17 cellular contexts compared by ENCODE assay signal in the genomic region with DNA sequence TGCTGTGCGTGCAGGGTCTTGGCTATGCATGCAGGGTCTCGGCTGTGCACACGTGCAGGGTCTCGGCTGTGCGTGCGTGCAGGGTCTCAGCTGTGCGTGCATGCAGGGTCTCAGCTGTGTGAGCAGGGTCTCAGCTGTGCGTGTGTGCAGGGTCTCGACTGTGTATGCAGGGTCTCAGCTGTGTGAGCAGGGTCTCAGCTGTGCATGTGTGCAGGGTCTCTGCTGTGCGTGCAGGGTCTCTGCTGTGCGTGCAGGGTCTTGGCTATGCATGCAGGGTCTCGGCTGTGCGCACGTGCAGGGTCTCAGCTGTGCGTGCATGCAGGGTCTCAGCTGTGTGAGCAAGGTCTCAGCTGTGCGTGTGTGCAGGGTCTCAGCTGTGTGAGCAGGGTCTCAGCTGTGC. TPM values are rescaled to one million over a fixed set of nuclear protein-coding genes. Genes with fewer than 3 reads are reported as not detected.
A peak's percentile ranks its signal among the peaks of the same experiment; 100 is the strongest.
DNase-seq lines count a peak whose midpoint lies in the region; ATAC-seq, FAIRE-seq and TF ChIP-seq lines count a peak whose summit lies in the region.
"Had no signal": no experiment of that assay in that cellular context is flagged by ENCODE, and none has a peak within 500 bp of the region (broad histone marks: within the 10 kb centered on the region; RNA-seq: fewer than 3 reads in every experiment).

No MANE protein-coding gene starts in this region.

- TF ChIP-seq EP300 in HepG2 (IDR thresholded peaks at IDR 0.05; ENCODE audit: low read depth in 2 of 2, low read length in 2 of 2): no peak
- TF ChIP-seq EP300 in HepG2 (CRISPR knock-in tag; IDR thresholded peaks at IDR 0.05; ENCODE audit: borderline replicate concordance): no peak
- TF ChIP-seq EP300 in sigmoid colon (IDR thresholded peaks at IDR 0.05): no peak

- DNase-seq in coronary artery (ENCODE audit: low spot score) (no peak), HepG2 (ENCODE audit: low spot score) (no peak), sigmoid colon (peak; percentile 52), NK-92 (lab: John Stamatoyannopoulos, UW; ENCODE audit: unreplicated experiment) (no peak), SJCRH30 (no peak), heart left ventricle (no peak)
- DNase-seq: C1 segment of cervical spinal cord; CD8-positive, alpha-beta T cell; COR-L47; DMS53; IMR-90; KBM-7 had no signal

- intact Hi-C loops in HepG2 (cut with micrococcal nuclease; ENCODE audit: unreplicated experiment): no loop called here
- intact Hi-C loops in sigmoid colon (cut with DNase I): no loop called here
- intact Hi-C loops in heart left ventricle (cut with DNase I): loop anchor here in 1 of 10 donors (10.0 kb wide), 1 partner anchor 46 kb away; a partner anchor contains a TSS

- TF ChIP-seq CTCF in coronary artery (IDR thresholded peaks at IDR 0.05) (no peak), HepG2 (CRISPR knock-in tag; IDR thresholded peaks at IDR 0.05) (no peak), sigmoid colon (IDR thresholded peaks at IDR 0.05) (no peak), heart left ventricle (IDR thresholded peaks at IDR 0.05) (no peak)

- CTCF ChIA-PET in HepG2 (lab: Yijun Ruan, JAX; ENCODE audit: low intra/inter-chr PET ratio, low total read pairs): no interaction called here

- WGBS in HepG2 (ENCODE audit: low lambda C conversion rate): 100% methylated on average over 5 of the region's 16 CpGs
- 95 to 96% methylated on average over 16 of the region's 16 CpGs for WGBS in sigmoid colon, 2 donors
- 90 to 97% (median 95%) methylated on average over 13 to 16 of the region's 16 CpGs for WGBS in heart left ventricle, 4 donors

- no peaks in the 10 kb centered on the region for H3K79me2 ChIP-seq in HepG2 (ENCODE audit: insufficient read depth, low read length)

- no peaks in the 10 kb centered on the region for H3K27me3 ChIP-seq in BLaER1
- H3K27me3 ChIP-seq in HepG2 (ENCODE audit: control insufficient read depth in 1 of 2, insufficient read depth in 2 of 2, low read length in 2 of 2): no peaks in the 10 kb centered on the region
- H3K27me3 ChIP-seq in sigmoid colon: no peaks in the 10 kb centered on the region
- no peaks in the 10 kb centered on the region for H3K27me3 ChIP-seq in SJCRH30
- H3K27me3 ChIP-seq in heart left ventricle: no peaks in the 10 kb centered on the region

- H4K20me1 ChIP-seq in BLaER1: peaks cover 10% of the 10 kb centered on the region; the same call in 1 of the 2 replicates
- peaks cover 4% of the 10 kb centered on the region for H4K20me1 ChIP-seq in HepG2 (ENCODE audit: insufficient read depth, low read length)

- H3K9me3 ChIP-seq in BLaER1 (no peaks in the 10 kb centered on the region), HepG2 (ENCODE audit: low read length) (no peaks in the 10 kb centered on the region), sigmoid colon (no peaks in the 10 kb centered on the region), SJCRH30 (replicated peaks) (no peaks in the 10 kb centered on the region), heart left ventricle (peaks cover 0 to 7% (median 0%) of the 10 kb centered on the region in 12 donors)

- H3K4me3 ChIP-seq in BLaER1 (no peak overlapping the region), coronary artery (no peak overlapping the region), HepG2 (replicated peaks in 1 of 3; ENCODE audit: insufficient read depth in 1 of 3, low read depth in 2 of 3, low read length in 3 of 3) (no peak overlapping the region), sigmoid colon (no peak overlapping the region), SJCRH30 (no peak overlapping the region), heart left ventricle (no peak overlapping the region)

- TF ChIP-seq RAD21 in HepG2 (CRISPR knock-in tag; IDR thresholded peaks at IDR 0.05): no peak

- H3K4me2 ChIP-seq in BLaER1 (peak overlapping the region; percentile 94; the same call in 1 of the 2 replicates), HepG2 (ENCODE audit: low read depth, low read length) (no peak overlapping the region)

- FAIRE-seq in HepG2 (lab: Jason Lieb, UNC): no peak
- FAIRE-seq: GM18507, H54 had no signal

- ATAC-seq in HepG2 (no peak; the same call in 2 of the 3 replicates), HG03175 (IDR thresholded peaks at IDR 0.05; ENCODE audit: unreplicated experiment) (no peak), heart left ventricle (no peak)
- ATAC-seq: CD8-positive, alpha-beta T cell had no signal

- TF ChIP-seq POLR2A in HepG2 (IDR thresholded peaks at IDR 0.05; ENCODE audit: insufficient read depth in 1 of 2, low read depth in 2 of 2, low read length in 2 of 2) (no peak), sigmoid colon (IDR thresholded peaks at IDR 0.05) (no peak), heart left ventricle (IDR thresholded peaks at IDR 0.05) (no peak)

- H3K27ac ChIP-seq in BLaER1 (no peak overlapping the region), coronary artery (peak overlapping the region; percentile 88 to 92), HepG2 (ENCODE audit: extremely low read length, insufficient read depth, low read length) (no peak overlapping the region), sigmoid colon (no peak overlapping the region), SJCRH30 (no peak overlapping the region), heart left ventricle (no peak overlapping the region)
- H3K27ac ChIP-seq: 22Rv1 had no signal

- in situ Hi-C loops in HepG2 (cut with HindIII; ENCODE audit: extremely low pct_ligation_motif_present, low pct_unique_long_range_greater_than_20kb): no loop called here

- H3K4me1 ChIP-seq in BLaER1: peaks cover 97% of the 10 kb centered on the region
- peaks cover 7% of the 10 kb centered on the region; the same call in 1 of the 2 replicates for H3K4me1 ChIP-seq in HepG2 (ENCODE audit: insufficient read depth, low read length)
- H3K4me1 ChIP-seq in sigmoid colon: peaks cover 0 to 25% (median 17%) of the 10 kb centered on the region in 4 donors
- peaks cover 5% of the 10 kb centered on the region; the same call in 1 of the 2 replicates for H3K4me1 ChIP-seq in SJCRH30
- H3K4me1 ChIP-seq in heart left ventricle: peaks cover 0 to 58% (median 26%) of the 10 kb centered on the region in 12 donors

- POLR2A ChIA-PET in HepG2 (lab: Yijun Ruan, JAX): interaction anchor here (1.2 kb wide), 1 partner anchor 8 kb away, joined by 3 read pairs; no protein-coding TSS in a partner anchor

- no peak overlapping the region for H2AFZ ChIP-seq in HepG2 (ENCODE audit: low read length)

- BruUV-seq in HepG2 (replicated peaks; lab: Mats Ljungman, UMichigan): no TSS peak

- H3K9ac ChIP-seq in BLaER1 (no peak overlapping the region), HepG2 (ENCODE audit: insufficient read depth, low read depth, low read length) (no peak overlapping the region)

- H3K36me3 ChIP-seq in BLaER1 (peaks cover 13% of the 10 kb centered on the region; the same call in 1 of the 2 replicates), HepG2 (replicated peaks in 1 of 2; ENCODE audit: control insufficient read depth in 1 of 2, insufficient read depth in 2 of 2, low read length in 2 of 2) (peaks cover 8 to 31% of the 10 kb centered on the region in 2 experiments), sigmoid colon (peaks cover 0 to 14% (median 5%) of the 10 kb centered on the region in 4 donors), SJCRH30 (no peaks in the 10 kb centered on the region), heart left ventricle (peaks cover 0 to 20% (median 8%) of the 10 kb centered on the region in 9 donors)

TF ChIP-seq in HepG2, 621 proteins besides CTCF, POLR2A, EP300 and RAD21:
- TF ChIP-seq, protein P1, sequence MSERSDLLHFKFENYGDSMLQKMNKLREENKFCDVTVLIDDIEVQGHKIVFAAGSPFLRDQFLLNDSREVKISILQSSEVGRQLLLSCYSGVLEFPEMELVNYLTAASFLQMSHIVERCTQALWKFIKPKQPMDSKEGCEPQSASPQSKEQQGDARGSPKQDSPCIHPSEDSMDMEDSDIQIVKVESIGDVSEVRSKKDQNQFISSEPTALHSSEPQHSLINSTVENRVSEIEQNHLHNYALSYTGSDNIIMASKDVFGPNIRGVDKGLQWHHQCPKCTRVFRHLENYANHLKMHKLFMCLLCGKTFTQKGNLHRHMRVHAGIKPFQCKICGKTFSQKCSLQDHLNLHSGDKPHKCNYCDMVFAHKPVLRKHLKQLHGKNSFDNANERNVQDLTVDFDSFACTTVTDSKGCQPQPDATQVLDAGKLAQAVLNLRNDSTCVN (CRISPR knock-in tag; IDR thresholded peaks at IDR 0.05; ENCODE audit: borderline replicate concordance): no peak
- TF ChIP-seq RELA (CRISPR knock-in tag; IDR thresholded peaks at IDR 0.05) (no peak), AGO2 (optimal IDR thresholded peaks at IDR 0.05; ENCODE audit: low read depth, low read length) (peak; percentile 23), HNRNPLL (IDR thresholded peaks at IDR 0.05; ENCODE audit: low read depth, low read length, poor library complexity, severe bottlenecking) (peak; percentile 12)
TF ChIP-seq in HepG2: peak in this region for 2.

RNA-seq across cellular contexts. Expression of a gene that starts 42.5 kb away (rescaled TPM):
- total RNA-seq in HepG2 (2016; rRNA removed; fragmentation: Illumina TruSeq; extraction: Trizol) (15.2 and 15.6 TPM in 2 replicates), sigmoid colon (10 to 100 TPM in 3 of 4 donors, 1 to 10 TPM in 1; 6.9 to 21.3 (median 15.1) TPM), heart left ventricle (10 to 100 TPM in 8 of 9 donors, 1 to 10 TPM in 1; 5.5 to 30.2 (median 13.7) TPM)
- total RNA-seq in HepG2 (2016; cell fraction: cytosol; rRNA removed; fragmentation: Illumina TruSeq; extraction: Trizol; ENCODE audit: low read depth): 5.8 and 6.2 TPM in 2 replicates
- total RNA-seq in HepG2 (2016; cell fraction: insoluble cytoplasmic fraction; rRNA removed; fragmentation: Illumina TruSeq; extraction: Trizol): 13.5 and 15.3 TPM in 2 replicates
- 12.0 and 13.1 TPM in 2 replicates for total RNA-seq in HepG2 (2016; cell fraction: membrane; rRNA removed; fragmentation: Illumina TruSeq; extraction: Trizol)
- total RNA-seq in HepG2 (2016; cell fraction: nucleus; rRNA removed; fragmentation: Illumina TruSeq; extraction: Trizol): 6.5 and 7.9 TPM in 2 replicates
- polyA plus RNA-seq in HepG2 (2011; rRNA removed) (27.3 and 30.5 TPM in 2 replicates), sigmoid colon (10 to 100 TPM; 48.8 to 61.7 (median 59.5) TPM), heart left ventricle (10 to 100 TPM in 1 of 2 donors, 1 to 10 TPM in 1; 7.4 to 17.3 TPM)
- 28.4 and 39.0 TPM in 2 replicates for polyA plus RNA-seq in HepG2 (2011; cell fraction: cytosol; rRNA removed)
- polyA plus RNA-seq in HepG2 (2011; cell fraction: nucleus; rRNA removed): 12.0 and 13.8 TPM in 2 replicates
- polyA plus RNA-seq in HepG2 (2012): 14.6 and 20.9 TPM in 2 replicates
- polyA plus RNA-seq in HepG2 (2016; cell fraction: cytosol; fragmentation: Illumina TruSeq; extraction: Trizol; ENCODE audit: low read depth): 4.5 and 5.9 TPM in 2 replicates
- polyA plus RNA-seq in HepG2 (2016; cell fraction: insoluble cytoplasmic fraction; fragmentation: Illumina TruSeq; extraction: Trizol; ENCODE audit: low read depth): 13.3 and 15.2 TPM in 2 replicates
- 7.5 and 8.5 TPM in 2 replicates for polyA plus RNA-seq in HepG2 (2016; cell fraction: membrane; fragmentation: Illumina TruSeq; extraction: Trizol; ENCODE audit: low read depth)
- polyA plus RNA-seq in HepG2 (2016; cell fraction: nucleus; fragmentation: Illumina TruSeq; extraction: Trizol; ENCODE audit: insufficient read depth, low read depth): 9.6 and 9.8 TPM in 2 replicates
- polyA minus RNA-seq in HepG2 (2011; rRNA and poly(A)+ RNA removed; ENCODE audit: low replicate concordance): 7.5 and 23.0 TPM in 2 replicates
- polyA minus RNA-seq in HepG2 (2011; cell fraction: cytosol; rRNA and poly(A)+ RNA removed): 12.6 and 15.1 TPM in 2 replicates
- 8.2 TPM in 2 replicates for polyA minus RNA-seq in HepG2 (2011; cell fraction: nucleus; rRNA and poly(A)+ RNA removed)
- 5.7 and 5.8 TPM in 2 replicates for total RNA-seq in SJCRH30 (2014; rRNA removed; shearing (Covaris generic))

Comparison
In these comparisons a context has a peak if more than half of its experiments do, and no peak if none do; other contexts are left out.
1. H3K27ac ChIP-seq: peak in coronary artery (2 of 2); none in BLaER1 (single experiment), HepG2 (single experiment), sigmoid colon (0 of 4), SJCRH30 (single experiment) and heart left ventricle (0 of 12).